ENCODE assay signal across 1 cellular context in genomic region chr10:112314822-112315474, GRCh38.
A peak's percentile ranks its signal among the peaks of the same experiment; 100 is the strongest.
TF ChIP-seq lines count a peak whose summit lies in the region.

No MANE protein-coding gene starts in this region.

TF ChIP-seq in HepG2, 621 proteins besides CTCF, POLR2A, EP300 and RAD21 (continued from another document):
- no peak for TF ChIP-seq SP140L (CRISPR knock-in tag; IDR thresholded peaks at IDR 0.05; ENCODE audit: borderline replicate concordance)
- peak; percentile 99 for TF ChIP-seq STAG1 (CRISPR knock-in tag; IDR thresholded peaks at IDR 0.05)
- TF ChIP-seq FOXK1 (CRISPR knock-in tag; IDR thresholded peaks at IDR 0.05; ENCODE audit: borderline replicate concordance, low read depth), result peak; percentile 15; the same call in 1 of the 2 replicates
- TF ChIP-seq HMGXB4 (CRISPR knock-in tag; IDR thresholded peaks at IDR 0.05; ENCODE audit: borderline replicate concordance in 1 of 2, low read depth in 1 of 2), result 0 out of 4 replicates have a peak, but pooled peaks of 1 of the 2 experiments have one; percentile 21
- 0 out of 2 replicates have a peak, but pooled peaks have one; percentile 16 for TF ChIP-seq ETV5 (CRISPR knock-in tag; IDR thresholded peaks at IDR 0.05; ENCODE audit: borderline replicate concordance)
- no peak for TF ChIP-seq ZNF121 (CRISPR knock-in tag; IDR thresholded peaks at IDR 0.05)
- TF ChIP-seq BHLHE40 (IDR thresholded peaks at IDR 0.05; ENCODE audit: low read length), result peak; percentile 20; the same call in 1 of the 2 replicates
- TF ChIP-seq FOXC1 (CRISPR knock-in tag; IDR thresholded peaks at IDR 0.05; ENCODE audit: borderline replicate concordance), result 0 out of 2 replicates have a peak, but pooled peaks have one; percentile 25
- TF ChIP-seq KAT8 (CRISPR knock-in tag; IDR thresholded peaks at IDR 0.05), result 0 out of 2 replicates have a peak, but pooled peaks have one; percentile 25
- peak; percentile 97 for TF ChIP-seq SMC3 (IDR thresholded peaks at IDR 0.05; ENCODE audit: low read length)
- TF ChIP-seq CEBPG (CRISPR knock-in tag; IDR thresholded peaks at IDR 0.05), result 0 out of 2 replicates have a peak, but pooled peaks have one; percentile 7
- 0 out of 2 replicates have a peak, but pooled peaks have one; percentile 23 for TF ChIP-seq ARID5B (CRISPR knock-in tag; IDR thresholded peaks at IDR 0.05)
- 0 out of 2 replicates have a peak, but pooled peaks have one; percentile 26 for TF ChIP-seq MXD4 (CRISPR knock-in tag; IDR thresholded peaks at IDR 0.05)
- TF ChIP-seq ERF (CRISPR knock-in tag; IDR thresholded peaks at IDR 0.05), result 0 out of 2 replicates have a peak, but pooled peaks have one; percentile 33
TF ChIP-seq in HepG2: peak in this region for 12.
